ENCODE assay signal across 24 cellular contexts in genomic region chr18:23876496-23876895, GRCh38.
"Had no signal": no experiment of that assay in that cellular context is flagged by ENCODE, and none has a peak within 500 bp of the region (broad histone marks: within the 10 kb centered on the region; RNA-seq: fewer than 3 reads in every experiment).

No MANE protein-coding gene starts in this region.

- H3K27me3 ChIP-seq: gastroesophageal sphincter, heart left ventricle, hepatocyte, neutrophil, pancreas, right lobe of liver, suprapubic skin, transverse colon, upper lobe of right lung, uterus had no signal

- H3K9me3 ChIP-seq: gastroesophageal sphincter, heart left ventricle, lower lobe of right lung, neutrophil, pancreas, right lobe of liver, suprapubic skin, transverse colon, upper lobe of right lung, uterus had no signal

- DNase-seq: effector memory CD8-positive, alpha-beta T cell; foreskin fibroblast; heart left ventricle; kidney glomerular epithelial cell; left ventricle myocardium superior; lower lobe of right lung; natural killer cell; pancreas; right lobe of liver; small intestine; stimulated activated CD4-positive, alpha-beta T cell treated with anti-CD3 and anti-CD28 coated beads, Interleukin-15, amount 100 ng/mL, for 24 hours; stimulated activated CD4-positive, alpha-beta T cell treated with anti-CD3 and anti-CD28 coated beads, Interleukin-4, amount 100 ng/mL, for 1 hour; stimulated activated CD8-positive, alpha-beta memory T cell treated with anti-CD3 and anti-CD28 coated beads, Interleukin-4, amount 100 ng/mL, for 48 hours; stimulated activated naive CD4-positive, alpha-beta T cell; stimulated activated naive CD8-positive, alpha-beta T cell treated with anti-CD3 and anti-CD28 coated beads, Interleukin-15, amount 100 ng/mL, for 72 hours; transverse colon; upper lobe of right lung; uterus had no signal

- H3K27ac ChIP-seq: coronary artery, gastroesophageal sphincter, heart left ventricle, hepatocyte, lower lobe of right lung, neutrophil, pancreas, right lobe of liver, suprapubic skin, transverse colon, upper lobe of right lung, uterus had no signal

- ATAC-seq: effector memory CD8-positive, alpha-beta T cell; esophagus mucosa; gastroesophageal sphincter; heart left ventricle; left ventricle myocardium superior; lower lobe of right lung; natural killer cell; pancreas; right lobe of liver; stimulated activated naive CD8-positive, alpha-beta T cell treated with anti-CD3 and anti-CD28 coated beads, Interleukin-15, amount 100 ng/mL, for 72 hours; upper lobe of right lung had no signal

- H3K36me3 ChIP-seq: neutrophil, pancreas, right lobe of liver, transverse colon, upper lobe of right lung, uterus had no signal

- H3K4me1 ChIP-seq: lower lobe of right lung, upper lobe of right lung, uterus had no signal

- H3K4me3 ChIP-seq: coronary artery, gastroesophageal sphincter, heart left ventricle, hepatocyte, lower lobe of right lung, pancreas, right lobe of liver, transverse colon, upper lobe of right lung, uterus had no signal
